Comparison of ENCODE assay signal across 8 cellular contexts in genomic region chr5:144170276-144171024, GRCh38. TPM values are rescaled to one million over a fixed set of nuclear protein-coding genes. Genes with fewer than 3 reads are reported as not detected.
DNase-seq lines count a peak whose midpoint lies in the region; ATAC-seq and TF ChIP-seq lines count a peak whose summit lies in the region.

Gene KCTD16, plus strand, starts transcription at chr5:144170873.
Gene YIPF5, minus strand, starts transcription at chr5:144170659. Its CDS starts 704 bp downstream, at chr5:144169955.

- no peaks in the 10 kb centered on the region for H3K27me3 Mint-ChIP-seq in activated naive CD4-positive, alpha-beta T cell treated with anti-CD3 and anti-CD28 coated beads, Interleukin-2, amount 50 U/mL, for 24 hours

- H3K9me3 ChIP-seq in SK-N-MC (ENCODE audit: low read depth, low read length) (no peaks in the 10 kb centered on the region), suprapubic skin (no peaks in the 10 kb centered on the region)

- no peak within 1 kb of the TSS for H3K27ac ChIP-seq in SK-N-MC
- peak within 1 kb of the TSS; percentile 92 for H3K27ac ChIP-seq in suprapubic skin

- peaks cover 52% of the 10 kb centered on the region for H3K4me1 Mint-ChIP-seq in activated naive CD4-positive, alpha-beta T cell treated with anti-CD3 and anti-CD28 coated beads, Interleukin-2, amount 50 U/mL, for 24 hours

- H3K27ac Mint-ChIP-seq in activated naive CD4-positive, alpha-beta T cell treated with anti-CD3 and anti-CD28 coated beads, Interleukin-2, amount 50 U/mL, for 24 hours: peak within 1 kb of the TSS; percentile 91

- no peaks in the 10 kb centered on the region for H3K9me3 Mint-ChIP-seq in activated naive CD4-positive, alpha-beta T cell treated with anti-CD3 and anti-CD28 coated beads, Interleukin-2, amount 50 U/mL, for 24 hours

- H3K36me3 ChIP-seq in SK-N-MC (ENCODE audit: insufficient read depth, low read length) (peaks cover 23% of the 10 kb centered on the region), suprapubic skin (peaks cover 4% of the 10 kb centered on the region)

- TF ChIP-seq EP300 in suprapubic skin (IDR thresholded peaks at IDR 0.05): no peak

- WGBS in suprapubic skin: 0% methylated on average over 22 of the region's 39 CpGs

- H3K4me3 ChIP-seq in GM08714 (ENCODE audit: low read length): peak within 1 kb of the TSS; percentile 90
- peak within 1 kb of the TSS; percentile 89 for H3K4me3 ChIP-seq in SK-N-MC
- H3K4me3 ChIP-seq in suprapubic skin: peak within 1 kb of the TSS; percentile 94

- peaks cover 23% of the 10 kb centered on the region for H3K4me1 ChIP-seq in suprapubic skin

- H3K9ac ChIP-seq in SK-N-MC (ENCODE audit: insufficient read length): peak within 1 kb of the TSS; percentile 85

- H3K27me3 ChIP-seq in suprapubic skin: no peaks in the 10 kb centered on the region

- TF ChIP-seq CTCF in suprapubic skin (IDR thresholded peaks at IDR 0.05): no peak

- ATAC-seq in HG02588 (IDR thresholded peaks at IDR 0.05; ENCODE audit: unreplicated experiment): peak; percentile 100

- peak in 1 of 2 donors; percentile 47 for TF ChIP-seq POLR2A in suprapubic skin (IDR thresholded peaks at IDR 0.05)

- peak within 1 kb of the TSS; percentile 100 for H3K4me3 Mint-ChIP-seq in activated naive CD4-positive, alpha-beta T cell treated with anti-CD3 and anti-CD28 coated beads, Interleukin-2, amount 50 U/mL, for 24 hours

- H3K36me3 Mint-ChIP-seq in activated naive CD4-positive, alpha-beta T cell treated with anti-CD3 and anti-CD28 coated beads, Interleukin-2, amount 50 U/mL, for 24 hours: peaks cover 8% of the 10 kb centered on the region

- peak; percentile 97 for DNase-seq in NCI-H1048 (lab: John Stamatoyannopoulos, UW)
- peak; percentile 88 for DNase-seq in SK-N-MC (ENCODE audit: low read depth, low spot score)
- DNase-seq in glomerular endothelial cell (ENCODE audit: extremely low read depth, low read depth, low spot score): peak; percentile 81
- DNase-seq in nucleus accumbens (lab: John Stamatoyannopoulos, UW): peak; percentile 73 to 97 (median 90)
- peak; percentile 97 to 98 for DNase-seq in suprapubic skin (ENCODE audit: low spot score in 2 of 2)

RNA-seq across cellular contexts. Expression of gene KCTD16, which starts in this region (rescaled TPM):
- total RNA-seq in glomerular endothelial cell (0.10 and 0.18 TPM in 2 replicates), suprapubic skin (under 1 TPM in 1 of 4 donors, not detected in 3; 0.03 TPM)

RNA-seq across cellular contexts. Expression of gene YIPF5, which starts in this region (rescaled TPM):
- 47.8 and 70.4 TPM in 2 replicates for total RNA-seq in glomerular endothelial cell
- 10 to 100 TPM; 28.1 to 50.5 (median 45.0) TPM for total RNA-seq in suprapubic skin
